15 cellular contexts compared by ENCODE assay signal in the genomic region with DNA sequence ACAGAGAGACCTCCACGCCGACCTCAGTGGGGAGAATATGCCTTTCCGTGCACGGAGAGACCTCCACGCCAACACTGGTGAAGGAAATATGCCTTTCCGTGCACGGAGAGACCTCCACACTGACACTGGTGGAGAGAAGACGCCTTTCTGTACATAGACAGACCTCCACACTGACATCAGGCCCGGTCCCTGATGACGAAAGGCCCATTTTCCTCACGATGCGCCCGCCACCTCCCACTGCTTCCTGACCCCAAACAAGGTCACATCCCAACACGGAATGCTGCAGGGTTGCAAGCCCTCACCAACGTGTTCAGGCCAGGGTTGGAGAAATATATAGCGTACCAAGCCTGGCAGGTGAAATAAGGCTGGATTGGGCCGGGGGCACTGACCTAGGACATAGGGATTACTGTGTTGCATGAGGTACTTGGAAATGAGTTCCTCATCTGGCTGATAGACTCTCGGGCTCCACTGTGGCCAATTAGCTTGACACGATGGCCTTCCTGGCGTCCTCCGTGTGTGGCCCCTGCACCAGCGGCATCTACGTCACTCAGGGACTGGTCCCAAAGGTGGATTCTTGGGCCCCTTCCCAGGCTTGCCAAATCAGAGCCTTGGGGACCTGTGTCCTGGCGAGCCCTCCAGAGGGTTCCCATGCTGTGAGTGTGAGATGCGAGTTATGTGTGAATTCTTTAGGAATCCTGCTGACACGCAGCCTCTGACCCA. TPM values are rescaled to one million over a fixed set of nuclear protein-coding genes. Genes with fewer than 3 reads are reported as not detected.
DNase-seq lines count a peak whose midpoint lies in the region; ATAC-seq and TF ChIP-seq lines count a peak whose summit lies in the region.
"Had no signal": no experiment of that assay in that cellular context is flagged by ENCODE, and none has a peak within 500 bp of the region (broad histone marks: within the 10 kb centered on the region; RNA-seq: fewer than 3 reads in every experiment).

No MANE protein-coding gene starts in this region.

- peaks cover 0 to 12% (median 4%) of the 10 kb centered on the region in 6 donors for H3K4me1 ChIP-seq in spleen

- WGBS in spleen, 5 donors: 77 to 90% (median 83%) methylated on average over 24 to 26 of the region's 26 CpGs

- H3K4me3 ChIP-seq in spleen: no peak overlapping the region
- H3K4me3 ChIP-seq: BLaER1, GM23248 had no signal

- H3K27me3 ChIP-seq in spleen (replicated peaks in 1 of 7): peaks cover 0 to 7% (median 0%) of the 10 kb centered on the region in 7 donors
- H3K27me3 ChIP-seq: BLaER1 had no signal

- no peak for TF ChIP-seq CTCF in spleen (IDR thresholded peaks at IDR 0.05 in 8 of 11, conservative IDR thresholded peaks at IDR 0.05 in 3 of 11)

- no peak overlapping the region for H3K27ac ChIP-seq in spleen
- H3K27ac ChIP-seq: BLaER1, GM23248 had no signal

- peak; percentile 54 for DNase-seq in activated effector memory CD4-positive, alpha-beta T cell treated with anti-CD3 and anti-CD28 coated beads, Interleukin-2, amount 50 U/mL, for 16 hours
- no peak for DNase-seq in activated effector memory CD4-positive, alpha-beta T cell treated with Interleukin-2 at 50 U/mL for 16 hours
- DNase-seq in mesenteric fat pad (ENCODE audit: low spot score) (peak; percentile 47), spleen (peak; percentile 33), NCI-H1417 treated with DMSO at 0.1 percent for 48 hours (lab: John Stamatoyannopoulos, UW) (no peak)
- no peak for DNase-seq in stimulated activated CD4-positive, alpha-beta T cell treated with anti-CD3 and anti-CD28 coated beads, Interleukin-12 subunit alpha, Interleukin-12 subunit beta, amount 100 ng/mL, for 4 hours
- DNase-seq: 8988T; CD4-positive, alpha-beta memory T cell; DMS153; DMS79 treated with DMSO at 0.1 percent for 48 hours; GF-D8; GM23248; HCEC 1CT had no signal

- ATAC-seq in GM18867 (IDR thresholded peaks at IDR 0.05; ENCODE audit: unreplicated experiment): no peak

- no peaks in the 10 kb centered on the region for H3K36me3 ChIP-seq in spleen
- H3K36me3 ChIP-seq: BLaER1 had no signal

- H3K9me3 ChIP-seq in spleen: peaks cover 0 to 2% (median under 1%) of the 10 kb centered on the region in 8 donors

- intact Hi-C loops in spleen (cut with DNase I; ENCODE audit: low total_unique reads): no loop called here

- no peak for TF ChIP-seq POLR2A in spleen (IDR thresholded peaks at IDR 0.05)

RNA-seq across cellular contexts. Expression of gene SUMO3, which starts 16.5 kb away (rescaled TPM):
- 82.2 TPM for total RNA-seq in mesenteric fat pad
- total RNA-seq in spleen: 100 to 1,000 TPM in 1 of 7 donors, 10 to 100 TPM in 6; 62.2 to 101 (median 68.6) TPM
- polyA plus RNA-seq in spleen: 10 to 100 TPM; 38.2 to 90.7 (median 57.9) TPM

RNA-seq across cellular contexts. Expression of gene UBE2G2, which starts 32.8 kb away (rescaled TPM):
- total RNA-seq in mesenteric fat pad (123 TPM), spleen (100 to 1,000 TPM in 3 of 7 donors, 10 to 100 TPM in 4; 81.1 to 125 (median 93.8) TPM)
- 10 to 100 TPM; 39.4 to 58.0 (median 46.9) TPM for polyA plus RNA-seq in spleen

RNA-seq across cellular contexts. Expression of gene PTTG1IP, which starts 39.1 kb away (rescaled TPM):
- total RNA-seq in mesenteric fat pad (161 TPM), spleen (100 to 1,000 TPM; 121 to 189 (median 165) TPM)
- polyA plus RNA-seq in spleen: 10 to 100 TPM; 57.6 to 69.3 (median 64.9) TPM

Comparison
In these comparisons a context has a peak if more than half of its experiments do, and no peak if none do; other contexts are left out.
1. DNase-seq: peak in activated effector memory CD4-positive, alpha-beta T cell treated with anti-CD3 and anti-CD28 coated beads, Interleukin-2, amount 50 U/mL, for 16 hours (single experiment), mesenteric fat pad (single experiment) and spleen (single experiment); none in activated effector memory CD4-positive, alpha-beta T cell treated with Interleukin-2 at 50 U/mL for 16 hours (single experiment), NCI-H1417 treated with DMSO at 0.1 percent for 48 hours (single experiment) and stimulated activated CD4-positive, alpha-beta T cell treated with anti-CD3 and anti-CD28 coated beads, Interleukin-12 subunit alpha, Interleukin-12 subunit beta, amount 100 ng/mL, for 4 hours (single experiment).